Comparison of ENCODE assay signal across 24 cellular contexts in genomic region chr7:143499743-143500348, GRCh38. TPM values are rescaled to one million over a fixed set of nuclear protein-coding genes. Genes with fewer than 3 reads are reported as not detected.
DNase-seq lines count a peak whose midpoint lies in the region; ATAC-seq, FAIRE-seq and TF ChIP-seq lines count a peak whose summit lies in the region.
"Had no signal": no experiment of that assay in that cellular context is flagged by ENCODE, and none has a peak within 500 bp of the region (broad histone marks: within the 10 kb centered on the region; RNA-seq: fewer than 3 reads in every experiment).

No MANE protein-coding gene starts in this region.

- CTCF ChIA-PET in activated CD4-positive, alpha-beta memory T cell treated with anti-CD3 and anti-CD28 coated beads for 36 hours (lab: Charles Lee), result interaction anchor here (1.6 kb wide), 2 partner anchors 7 to 84 kb away, joined by 3 to 4 read pairs; no protein-coding TSS in a partner anchor

- H3K9me3 ChIP-seq in astrocyte (ENCODE audit: insufficient read depth, low read depth, low read length), result no peaks in the 10 kb centered on the region
- no peaks in the 10 kb centered on the region for H3K9me3 ChIP-seq in muscle layer of duodenum (ENCODE audit: control insufficient read depth in 1 of 2, low read length in 2 of 2)
- no peaks in the 10 kb centered on the region for H3K9me3 ChIP-seq in upper lobe of right lung
- H3K9me3 ChIP-seq: BLaER1 treated with 17β-estradiol and CSF1 and Interleukin-3, amounts not matched to agents 10 nM and 100 nM had no signal

- H3K27me3 Mint-ChIP-seq in astrocyte (ENCODE audit: low read depth, unreplicated experiment), result peaks cover 3% of the 10 kb centered on the region
- no peaks in the 10 kb centered on the region for H3K27me3 Mint-ChIP-seq in activated CD4-positive, alpha-beta memory T cell treated with anti-CD3 and anti-CD28 coated beads for 36 hours
- H3K27me3 Mint-ChIP-seq: brain had no signal

- no peak for TF ChIP-seq CTCF in astrocyte (IDR thresholded peaks at IDR 0.05; ENCODE audit: insufficient read depth, low read depth, low read length)
- TF ChIP-seq CTCF in fibroblast of villous mesenchyme (IDR thresholded peaks at IDR 0.05; ENCODE audit: insufficient read depth, low read depth, low read length), result no peak
- TF ChIP-seq CTCF in upper lobe of right lung (IDR thresholded peaks at IDR 0.05), result no peak

- H3K79me2 ChIP-seq in astrocyte (ENCODE audit: insufficient read depth, low read length), result no peaks in the 10 kb centered on the region

- DNase-seq in astrocyte (ENCODE audit: low read depth) (no peak), fibroblast of villous mesenchyme (ENCODE audit: low read depth) (peak; percentile 72), upper lobe of right lung (no peak), NCI-H69 (lab: John Stamatoyannopoulos, UW) (no peak)
- no peak for DNase-seq in activated CD4-positive, alpha-beta memory T cell treated with anti-CD3 and anti-CD28 coated beads for 36 hours
- DNase-seq: activated naive CD4-positive, alpha-beta T cell treated with anti-CD3 and anti-CD28 coated beads for 36 hours; HCEC 1CT; NCI-H2029; NCI-H524; stimulated activated CD4-positive, alpha-beta T cell treated with anti-CD3 and anti-CD28 coated beads, Interleukin-2, amount 100 ng/mL, for 24 hours had no signal

- peak overlapping the region; percentile 47 for H3K27ac Mint-ChIP-seq in astrocyte (ENCODE audit: unreplicated experiment)
- H3K27ac Mint-ChIP-seq in activated CD4-positive, alpha-beta memory T cell treated with anti-CD3 and anti-CD28 coated beads for 36 hours, result no peak overlapping the region
- H3K27ac Mint-ChIP-seq: activated naive CD4-positive, alpha-beta T cell treated with anti-CD3 and anti-CD28 coated beads for 36 hours; brain; T-helper 2 cell treated with Interferon-gamma antibody and Interleukin-4, amounts not matched to agents 5 μg/mL and 100 μg/mL, for 36 hours had no signal

- H3K4me2 ChIP-seq in astrocyte (ENCODE audit: low read length), result no peak overlapping the region

- H3K4me1 ChIP-seq in astrocyte (ENCODE audit: insufficient read depth, low read length) (no peaks in the 10 kb centered on the region), muscle layer of duodenum (ENCODE audit: control insufficient read depth in 1 of 2, insufficient read depth in 2 of 2, low read length in 2 of 2) (no peaks in the 10 kb centered on the region), upper lobe of right lung (peaks cover 8% of the 10 kb centered on the region)

- intact Hi-C loops in upper lobe of right lung (cut with DNase I), result no loop called here
- intact Hi-C loops in activated CD4-positive, alpha-beta memory T cell treated with anti-CD3 and anti-CD28 coated beads for 36 hours (cut with micrococcal nuclease), result no loop called here

- no peak overlapping the region for H3K9ac ChIP-seq in astrocyte (ENCODE audit: low read length)

- FAIRE-seq in astrocyte (lab: Jason Lieb, UNC), result no peak
- FAIRE-seq: GM19239, HTR-8/SVneo had no signal

- no peak overlapping the region for H3K4me3 Mint-ChIP-seq in astrocyte (ENCODE audit: unreplicated experiment)
- no peak overlapping the region for H3K4me3 Mint-ChIP-seq in activated CD4-positive, alpha-beta memory T cell treated with anti-CD3 and anti-CD28 coated beads for 36 hours
- H3K4me3 Mint-ChIP-seq: activated naive CD4-positive, alpha-beta T cell treated with anti-CD3 and anti-CD28 coated beads for 36 hours; brain; neural crest cell; T-helper 2 cell treated with Interferon-gamma antibody and Interleukin-4, amounts not matched to agents 5 μg/mL and 100 μg/mL, for 36 hours had no signal

- POLR2A ChIA-PET in activated CD4-positive, alpha-beta memory T cell treated with anti-CD3 and anti-CD28 coated beads for 36 hours (lab: Charles Lee), result no interaction called here

- H4K20me1 ChIP-seq in astrocyte (ENCODE audit: insufficient read depth, low read length), result no peaks in the 10 kb centered on the region
- H4K20me1 ChIP-seq: BLaER1 treated with 17β-estradiol and CSF1 and Interleukin-3, amounts not matched to agents 10 nM and 100 nM had no signal

- H3K27ac ChIP-seq in astrocyte (ENCODE audit: low read depth, low read length) (no peak overlapping the region), muscle layer of duodenum (ENCODE audit: low read length) (peak overlapping the region; percentile 34), upper lobe of right lung (peak overlapping the region; percentile 3)

- no peak overlapping the region for H2AFZ ChIP-seq in astrocyte (ENCODE audit: low read depth, low read length)

- H3K9me3 Mint-ChIP-seq in astrocyte (ENCODE audit: unreplicated experiment), result no peaks in the 10 kb centered on the region
- H3K9me3 Mint-ChIP-seq in activated CD4-positive, alpha-beta memory T cell treated with anti-CD3 and anti-CD28 coated beads for 36 hours, result no peaks in the 10 kb centered on the region
- H3K9me3 Mint-ChIP-seq: activated naive CD4-positive, alpha-beta T cell treated with anti-CD3 and anti-CD28 coated beads for 36 hours; brain; neural crest cell; T-helper 2 cell treated with Interferon-gamma antibody and Interleukin-4, amounts not matched to agents 5 μg/mL and 100 μg/mL, for 36 hours had no signal

- no peaks in the 10 kb centered on the region for H3K27me3 ChIP-seq in astrocyte (ENCODE audit: insufficient read depth, low read length)
- H3K27me3 ChIP-seq in muscle layer of duodenum (ENCODE audit: low read depth, low read length), result no peaks in the 10 kb centered on the region
- no peaks in the 10 kb centered on the region for H3K27me3 ChIP-seq in upper lobe of right lung
- H3K27me3 ChIP-seq: BLaER1 treated with 17β-estradiol and CSF1 and Interleukin-3, amounts not matched to agents 10 nM and 100 nM had no signal

- H3K4me1 Mint-ChIP-seq in astrocyte (ENCODE audit: low read depth, unreplicated experiment), result peaks cover 12% of the 10 kb centered on the region
- H3K4me1 Mint-ChIP-seq in activated CD4-positive, alpha-beta memory T cell treated with anti-CD3 and anti-CD28 coated beads for 36 hours (ENCODE audit: low read depth), result no peaks in the 10 kb centered on the region
- H3K4me1 Mint-ChIP-seq: brain, neural crest cell had no signal

- H3K4me3 ChIP-seq in astrocyte (ENCODE audit: insufficient read depth, low read depth, low read length), result no peak overlapping the region
- H3K4me3 ChIP-seq in fibroblast of villous mesenchyme (ENCODE audit: low read depth, low read length), result no peak overlapping the region
- no peak overlapping the region for H3K4me3 ChIP-seq in muscle layer of duodenum (ENCODE audit: low read depth in 1 of 2, low read length in 2 of 2)
- H3K4me3 ChIP-seq in upper lobe of right lung, result no peak overlapping the region
- H3K4me3 ChIP-seq: BLaER1 treated with 17β-estradiol and CSF1 and Interleukin-3, amounts not matched to agents 10 nM and 100 nM had no signal

- H3K36me3 ChIP-seq in astrocyte (ENCODE audit: insufficient read depth, low read length), result no peaks in the 10 kb centered on the region
- no peaks in the 10 kb centered on the region for H3K36me3 ChIP-seq in muscle layer of duodenum (ENCODE audit: control insufficient read depth in 1 of 2, insufficient read depth in 2 of 2, low read length in 2 of 2)
- H3K36me3 ChIP-seq in upper lobe of right lung, result no peaks in the 10 kb centered on the region
- H3K36me3 ChIP-seq: BLaER1 treated with 17β-estradiol and CSF1 and Interleukin-3, amounts not matched to agents 10 nM and 100 nM had no signal

- no peaks in the 10 kb centered on the region for H3K36me3 Mint-ChIP-seq in astrocyte (ENCODE audit: low read depth, unreplicated experiment)
- H3K36me3 Mint-ChIP-seq in activated CD4-positive, alpha-beta memory T cell treated with anti-CD3 and anti-CD28 coated beads for 36 hours, result peaks cover 5% of the 10 kb centered on the region
- H3K36me3 Mint-ChIP-seq: brain had no signal

- ATAC-seq in upper lobe of right lung (no peak), GM19467 (IDR thresholded peaks at IDR 0.05; ENCODE audit: unreplicated experiment) (no peak)

RNA-seq across cellular contexts. Expression of gene TAS2R41, which starts 22.2 kb away (rescaled TPM):
- not detected in 2 replicates for total RNA-seq in astrocyte
- not detected in 2 replicates for total RNA-seq in fibroblast of villous mesenchyme
- total RNA-seq in upper lobe of right lung, result not detected
- total RNA-seq in activated CD4-positive, alpha-beta memory T cell treated with anti-CD3 and anti-CD28 coated beads for 36 hours, result not detected
- total RNA-seq: activated naive CD4-positive, alpha-beta T cell treated with anti-CD3 and anti-CD28 coated beads for 36 hours; dermis microvascular lymphatic vessel endothelial cell; esophagus mucosa; MCF 10A; neural crest cell; renal cortical epithelial cell; temporal lobe had no signal

RNA-seq across cellular contexts. Expression of gene TAS2R60, which starts 56.6 kb away (rescaled TPM):
- total RNA-seq in astrocyte (not detected in 2 replicates), fibroblast of villous mesenchyme (not detected in 2 replicates), upper lobe of right lung (not detected)
- not detected for total RNA-seq in activated CD4-positive, alpha-beta memory T cell treated with anti-CD3 and anti-CD28 coated beads for 36 hours
- total RNA-seq: activated naive CD4-positive, alpha-beta T cell treated with anti-CD3 and anti-CD28 coated beads for 36 hours; dermis microvascular lymphatic vessel endothelial cell; lower leg skin; MCF 10A; neural crest cell; renal cortical epithelial cell had no signal
